ENCODE assay signal across 1 cellular context in genomic region chr6:43773050-43773956, GRCh38.
TF ChIP-seq lines count a peak whose summit lies in the region.

No MANE protein-coding gene starts in this region.

TF ChIP-seq in K562, 482 proteins besides CTCF, POLR2A, EP300 and RAD21 (continued from another document and continues in another):
- TF ChIP-seq CHAMP1 (IDR thresholded peaks at IDR 0.05): no peak
- no peak for TF ChIP-seq ZNF140 (CRISPR knock-in tag; IDR thresholded peaks at IDR 0.05)
- TF ChIP-seq CSDE1 (IDR thresholded peaks at IDR 0.05): no peak
- TF ChIP-seq TRIM25 (IDR thresholded peaks at IDR 0.05; ENCODE audit: borderline replicate concordance): peak; percentile 83
- no peak for TF ChIP-seq MED1 (CRISPR knock-in tag; IDR thresholded peaks at IDR 0.05; ENCODE audit: borderline replicate concordance)
- no peak for TF ChIP-seq AFF4 (CRISPR knock-in tag; IDR thresholded peaks at IDR 0.05)
- no peak for TF ChIP-seq MAFK (IDR thresholded peaks at IDR 0.05; ENCODE audit: low read length)
- peak; percentile 45 for TF ChIP-seq POLR2AphosphoS5 (IDR thresholded peaks at IDR 0.05; ENCODE audit: control insufficient read depth, insufficient read depth, low read depth, low read length)
- no peak for TF ChIP-seq POU5F1 (IDR thresholded peaks at IDR 0.05; ENCODE audit: borderline replicate concordance, low read depth, low read length, partially characterized antibody)
- no peak for TF ChIP-seq SIRT6 (IDR thresholded peaks at IDR 0.05; ENCODE audit: low read depth, low read length)
- no peak for TF ChIP-seq KDM2B (CRISPR knock-in tag; IDR thresholded peaks at IDR 0.05)
- no peak for TF ChIP-seq ZNF449 (CRISPR knock-in tag; IDR thresholded peaks at IDR 0.05)
- TF ChIP-seq ZNF592 (IDR thresholded peaks at IDR 0.05): peak; percentile 76
- no peak for TF ChIP-seq USF1 (CRISPR knock-in tag; IDR thresholded peaks at IDR 0.05)
- TF ChIP-seq ZNF655 (CRISPR knock-in tag; IDR thresholded peaks at IDR 0.05): no peak
- TF ChIP-seq MXD1 (CRISPR knock-in tag; IDR thresholded peaks at IDR 0.05; ENCODE audit: borderline replicate concordance, poor library complexity, severe bottlenecking): no peak
- TF ChIP-seq RHOXF2B (CRISPR knock-in tag; conservative IDR thresholded peaks at IDR 0.05): no peak
- no peak for TF ChIP-seq JUN (IDR thresholded peaks at IDR 0.05; ENCODE audit: borderline replicate concordance, low read depth, low read length)
- TF ChIP-seq JUN (CRISPR knock-in tag; IDR thresholded peaks at IDR 0.05; ENCODE audit: borderline replicate concordance): no peak
- TF ChIP-seq ZBTB11 (CRISPR knock-in tag; IDR thresholded peaks at IDR 0.05): no peak
- no peak for TF ChIP-seq MLX (CRISPR knock-in tag; conservative IDR thresholded peaks at IDR 0.05)
- no peak for TF ChIP-seq ZNF280B (CRISPR knock-in tag; IDR thresholded peaks at IDR 0.05)
- no peak for TF ChIP-seq TGIF2 (CRISPR knock-in tag; IDR thresholded peaks at IDR 0.05)
- TF ChIP-seq POLR3G (IDR thresholded peaks at IDR 0.05; ENCODE audit: extremely low read depth, insufficient read length, insufficient replicate concordance): no peak
- TF ChIP-seq RFX7 (CRISPR knock-in tag; IDR thresholded peaks at IDR 0.05): no peak
- no peak for TF ChIP-seq RNF219 (CRISPR knock-in tag; IDR thresholded peaks at IDR 0.05)
